ENCODE assay signal across 23 cellular contexts in genomic region chr6:108734336-108734922, GRCh38.
DNase-seq lines count a peak whose midpoint lies in the region; ATAC-seq and TF ChIP-seq lines count a peak whose summit lies in the region.
"Had no signal": no experiment of that assay in that cellular context is flagged by ENCODE, and none has a peak within 500 bp of the region (broad histone marks: within the 10 kb centered on the region; RNA-seq: fewer than 3 reads in every experiment).

No MANE protein-coding gene starts in this region.

- H3K4me1 Mint-ChIP-seq in endodermal cell: peaks cover 38% of the 10 kb centered on the region
- H3K4me1 Mint-ChIP-seq in activated T-cell treated with anti-CD3 and anti-CD28 coated beads, Interleukin-2, amount 50 U/mL, for 4 hours (ENCODE audit: low read depth): no peaks in the 10 kb centered on the region

- H2AFZ ChIP-seq in Karpas-422 (ENCODE audit: low read length) (no peak overlapping the region), PC-9 (no peak overlapping the region), trophoblast cell (ENCODE audit: insufficient read depth, low read length, poor library complexity) (no peak overlapping the region)

- H3K14ac ChIP-seq in trophoblast cell (ENCODE audit: low read length): peak overlapping the region; percentile 17

- 74 to 76% methylated on average over 7 to 8 of the region's 8 CpGs for WGBS in endodermal cell (ENCODE audit: insufficient coverage in 1 of 2, insufficient read length in 1 of 2), 2 experiments
- WGBS in trophoblast cell (ENCODE audit: extremely low coverage, insufficient coverage, insufficient read length): no CpG with 5 or more reads among the region's 8 CpGs

- H3K9me3 ChIP-seq in Karpas-422 (ENCODE audit: low read length) (no peaks in the 10 kb centered on the region), PC-9 (ENCODE audit: insufficient read depth, low read depth) (no peaks in the 10 kb centered on the region), endodermal cell (ENCODE audit: control insufficient read depth, low read length) (no peaks in the 10 kb centered on the region), trophoblast cell (ENCODE audit: insufficient read depth, low read depth, low read length) (peaks cover 2% of the 10 kb centered on the region)
- H3K9me3 ChIP-seq: BE2C, Caco-2, MG63, SJSA1 had no signal

- no peaks in the 10 kb centered on the region for H3K9me3 Mint-ChIP-seq in endodermal cell
- H3K9me3 Mint-ChIP-seq in activated T-cell treated with anti-CD3 and anti-CD28 coated beads, Interleukin-2, amount 50 U/mL, for 4 hours: no peaks in the 10 kb centered on the region
- H3K9me3 Mint-ChIP-seq: CD4-positive, CD25-positive, alpha-beta regulatory T cell had no signal

- no peak for TF ChIP-seq CTCF in PC-9 (conservative IDR thresholded peaks at IDR 0.05)
- TF ChIP-seq CTCF in endodermal cell (conservative IDR thresholded peaks at IDR 0.05): no peak

- peaks cover 82% of the 10 kb centered on the region for H3K27me3 Mint-ChIP-seq in endodermal cell (ENCODE audit: insufficient read depth)
- no peaks in the 10 kb centered on the region for H3K27me3 Mint-ChIP-seq in activated T-cell treated with anti-CD3 and anti-CD28 coated beads, Interleukin-2, amount 50 U/mL, for 4 hours (ENCODE audit: low read depth)

- H3K36me3 ChIP-seq in Karpas-422 (ENCODE audit: insufficient read depth, low read length): no peaks in the 10 kb centered on the region
- no peaks in the 10 kb centered on the region for H3K36me3 ChIP-seq in PC-9 (ENCODE audit: low read depth)
- H3K36me3 ChIP-seq in endodermal cell (ENCODE audit: control insufficient read depth, insufficient read depth, low read length): no peaks in the 10 kb centered on the region
- H3K36me3 ChIP-seq in trophoblast cell (ENCODE audit: control insufficient read depth in 1 of 2, insufficient read depth in 2 of 2, low read length in 2 of 2): no peaks in the 10 kb centered on the region
- H3K36me3 ChIP-seq: BE2C, MG63, SJSA1 had no signal

- CTCF ChIA-PET in PC-9 (lab: Charles Lee): interaction anchor here (0.6 kb wide), 1 partner anchor 111 kb away, joined by 5 read pairs; no protein-coding TSS in a partner anchor

- DNase-seq in Karpas-422: peak; percentile 48
- DNase-seq in PC-9: peak in 1 of 2 experiments; percentile 10
- peak; percentile 50 for DNase-seq in endodermal cell
- no peak for DNase-seq in trophoblast cell
- DNase-seq in glomerular visceral epithelial cell (ENCODE audit: extremely low spot score): no peak
- no peak for DNase-seq in activated T-cell treated with anti-CD3 and anti-CD28 coated beads, Interleukin-2, amount 50 U/mL, for 4 hours
- no peak for DNase-seq in GM03348 (ENCODE audit: low spot score)
- DNase-seq: BE2C; CD4-positive, CD25-positive, alpha-beta regulatory T cell; GDM1; GOT3; Kasumi-1; MG63; NCI-H1092; NCI-H1436 treated with DMSO at 0.1 percent for 48 hours; NCI-H2029; NCI-H2171 treated with DMSO at 0.1 percent for 48 hours; NCI-H446; NK-92 treated with Interleukin-12 subunit alpha and Interleukin-12 subunit beta, amount 100 ng/mL, for 24 hours; OCI-M1 had no signal

- H4K8ac ChIP-seq in trophoblast cell (ENCODE audit: low read depth, low read length): no peak overlapping the region

- POLR2A ChIA-PET in PC-9 (lab: Charles Lee; ENCODE audit: unreplicated experiment): interaction anchor here (0.7 kb wide), 1 partner anchor 229 kb away, joined by 7 read pairs; no protein-coding TSS in a partner anchor

- peak overlapping the region; percentile 25 for H2BK12ac ChIP-seq in trophoblast cell (ENCODE audit: low read length)

- H3K9ac ChIP-seq in Karpas-422 (ENCODE audit: low read length) (no peak overlapping the region), endodermal cell (ENCODE audit: extremely low read depth, low read length, poor library complexity, severe bottlenecking) (no peak overlapping the region), trophoblast cell (ENCODE audit: low read length) (no peak overlapping the region)

- H3K79me2 ChIP-seq in Karpas-422 (ENCODE audit: low read length) (no peaks in the 10 kb centered on the region), PC-9 (ENCODE audit: low read depth) (peaks cover 61% of the 10 kb centered on the region), trophoblast cell (ENCODE audit: control insufficient read depth, insufficient read depth, low read length, poor library complexity) (peaks cover 1% of the 10 kb centered on the region)

- peak overlapping the region; percentile 84 for H2AK5ac ChIP-seq in trophoblast cell (ENCODE audit: low read length)

- H4K12ac ChIP-seq in trophoblast cell (ENCODE audit: low read depth, low read length): no peak overlapping the region

- peak overlapping the region; percentile 12 for H3K4me2 ChIP-seq in Karpas-422 (ENCODE audit: low read depth, low read length, poor library complexity, severe bottlenecking)
- H3K4me2 ChIP-seq in PC-9: peak overlapping the region; percentile 96
- H3K4me2 ChIP-seq in trophoblast cell (ENCODE audit: low read length): no peak overlapping the region

- H3K4me3 ChIP-seq in Karpas-422 (ENCODE audit: low read length) (no peak overlapping the region), PC-9 (no peak overlapping the region), endodermal cell (ENCODE audit: low read length) (no peak overlapping the region), trophoblast cell (ENCODE audit: low read depth, low read length) (no peak overlapping the region)
- H3K4me3 ChIP-seq: MG63, SJSA1 had no signal

- peaks cover 78% of the 10 kb centered on the region for H3F3A ChIP-seq in PC-9 (ENCODE audit: insufficient read depth, low read depth)

- H3K18ac ChIP-seq in trophoblast cell (ENCODE audit: low read length): no peak overlapping the region

- ATAC-seq in GM19395 (IDR thresholded peaks at IDR 0.05; ENCODE audit: unreplicated experiment): no peak
- no peak for ATAC-seq in activated T-cell treated with anti-CD3 and anti-CD28 coated beads, Interleukin-2, amount 50 U/mL, for 4 hours

- H3K4me3 Mint-ChIP-seq in endodermal cell: no peak overlapping the region
- no peak overlapping the region for H3K4me3 Mint-ChIP-seq in activated T-cell treated with anti-CD3 and anti-CD28 coated beads, Interleukin-2, amount 50 U/mL, for 4 hours
- H3K4me3 Mint-ChIP-seq: CD4-positive, CD25-positive, alpha-beta regulatory T cell had no signal

- peaks cover 18% of the 10 kb centered on the region for H3K4me1 ChIP-seq in Karpas-422 (ENCODE audit: low read length)
- H3K4me1 ChIP-seq in PC-9 (replicated peaks; ENCODE audit: insufficient read depth): peaks cover 90% of the 10 kb centered on the region
- peaks cover 3% of the 10 kb centered on the region for H3K4me1 ChIP-seq in endodermal cell (ENCODE audit: control insufficient read depth, insufficient read depth, low read length)
- peaks cover 37 to 50% of the 10 kb centered on the region in 2 experiments for H3K4me1 ChIP-seq in trophoblast cell (ENCODE audit: control insufficient read depth in 1 of 2, insufficient read depth in 2 of 2, low read length in 2 of 2)
- H3K4me1 ChIP-seq: BE2C had no signal

- H3K36me3 Mint-ChIP-seq in endodermal cell (ENCODE audit: low read depth): no peaks in the 10 kb centered on the region
- H3K36me3 Mint-ChIP-seq in activated T-cell treated with anti-CD3 and anti-CD28 coated beads, Interleukin-2, amount 50 U/mL, for 4 hours (ENCODE audit: insufficient read depth): no peaks in the 10 kb centered on the region
- H3K36me3 Mint-ChIP-seq: CD4-positive, CD25-positive, alpha-beta regulatory T cell had no signal

- peaks cover 35% of the 10 kb centered on the region for H3K79me1 ChIP-seq in trophoblast cell (ENCODE audit: low read length)

- peak overlapping the region; percentile 3 for H2BK5ac ChIP-seq in trophoblast cell (ENCODE audit: low read depth, low read length, poor library complexity)

- H2BK120ac ChIP-seq in trophoblast cell (ENCODE audit: insufficient read depth, low read length, poor library complexity): no peak overlapping the region

- H4K91ac ChIP-seq in trophoblast cell (ENCODE audit: low read depth, low read length): peak overlapping the region; percentile 61

- H3K9me2 ChIP-seq in Karpas-422 (replicated peaks; ENCODE audit: insufficient read depth, low read length): no peaks in the 10 kb centered on the region
- no peaks in the 10 kb centered on the region for H3K9me2 ChIP-seq in PC-9 (ENCODE audit: insufficient read depth)

- H3K27me3 ChIP-seq in Karpas-422 (ENCODE audit: low read length) (no peaks in the 10 kb centered on the region), PC-9 (ENCODE audit: insufficient read depth, low read depth) (no peaks in the 10 kb centered on the region), endodermal cell (ENCODE audit: control insufficient read depth, insufficient read depth, low read length, poor library complexity, severe bottlenecking) (peaks cover 20% of the 10 kb centered on the region), trophoblast cell (ENCODE audit: insufficient read depth, low read length) (no peaks in the 10 kb centered on the region)
- H3K27me3 ChIP-seq: BE2C, MG63, SJSA1 had no signal

- no peaks in the 10 kb centered on the region for H4K20me1 ChIP-seq in Karpas-422 (ENCODE audit: insufficient read depth, low read depth, low read length)
- H4K20me1 ChIP-seq in PC-9 (ENCODE audit: insufficient read depth): no peaks in the 10 kb centered on the region

- no peak overlapping the region for H3K23ac ChIP-seq in trophoblast cell (ENCODE audit: low read length)

- BruUV-seq in PC-9 (replicated peaks; lab: Mats Ljungman, UMichigan): no TSS peak

- H3K27ac Mint-ChIP-seq in endodermal cell: no peak overlapping the region
- H3K27ac Mint-ChIP-seq: CD4-positive, CD25-positive, alpha-beta regulatory T cell had no signal

- H3K4ac ChIP-seq in trophoblast cell (ENCODE audit: low read depth, low read length): no peak overlapping the region

- intact Hi-C loops in PC-9 (cut with micrococcal nuclease; ENCODE audit: unreplicated experiment): loop anchor here (5.0 kb wide), 1 partner anchor 103 kb away; no protein-coding TSS in a partner anchor

- H3K27ac ChIP-seq in Karpas-422 (ENCODE audit: low read length) (no peak overlapping the region), PC-9 (peak overlapping the region; percentile 99), endodermal cell (ENCODE audit: low read depth, low read length) (no peak overlapping the region), trophoblast cell (ENCODE audit: low read depth, low read length) (peak overlapping the region; percentile 28)
- H3K27ac ChIP-seq: SJSA1 had no signal

Comparison
In these comparisons a context has a peak if more than half of its experiments do, and no peak if none do; other contexts are left out.
1. DNase-seq: peak in Karpas-422 (single experiment) and endodermal cell (single experiment); none in trophoblast cell (0 of 2), glomerular visceral epithelial cell (single experiment), activated T-cell treated with anti-CD3 and anti-CD28 coated beads, Interleukin-2, amount 50 U/mL, for 4 hours (single experiment) and GM03348 (single experiment).
2. H3K27ac ChIP-seq: peak in PC-9 (single experiment) and trophoblast cell (single experiment); none in Karpas-422 (single experiment) and endodermal cell (single experiment).